8 cellular contexts compared by ENCODE assay signal in genomic region chr7:41955475-41956243, GRCh38.
A peak's percentile ranks its signal among the peaks of the same experiment; 100 is the strongest.
DNase-seq lines count a peak whose midpoint lies in the region; ATAC-seq, FAIRE-seq and TF ChIP-seq lines count a peak whose summit lies in the region.

No MANE protein-coding gene starts in this region.

- H3K4me1 ChIP-seq in mucosa of descending colon (ENCODE audit: low read depth) = peaks cover 4% of the 10 kb centered on the region

- no peaks in the 10 kb centered on the region for H3K36me3 ChIP-seq in mucosa of descending colon (ENCODE audit: low read depth)

- H3K9me3 ChIP-seq in mucosa of descending colon = no peaks in the 10 kb centered on the region

- H3K4me3 ChIP-seq in mucosa of descending colon = no peak overlapping the region

- no peak overlapping the region for H3K27ac ChIP-seq in epithelial cell of prostate

- FAIRE-seq in RCC 7860 (lab: Jason Lieb, UNC) = peak; percentile 97

- peak; percentile 76 for ATAC-seq in mucosa of descending colon

- no peak for TF ChIP-seq CTCF in mucosa of descending colon (IDR thresholded peaks at IDR 0.05)

- DNase-seq in DMS 273 (lab: John Stamatoyannopoulos, UW; ENCODE audit: unreplicated experiment) = peak; percentile 78
- peak; percentile 95 for DNase-seq in RCC 7860 (ENCODE audit: low spot score)
- peak; percentile 82 for DNase-seq in epithelial cell of prostate (ENCODE audit: low read depth, low spot score)
- peak; percentile 60 to 87 (median 79) for DNase-seq in mucosa of descending colon
- DNase-seq in germinal center (ENCODE audit: low spot score) = no peak
- DNase-seq in NCI-H146 treated with DMSO at 0.1 percent for 48 hours (lab: John Stamatoyannopoulos, UW; ENCODE audit: unreplicated experiment) = no peak
- DNase-seq in HT-29 (ENCODE audit: low spot score) = no peak
- no peak for DNase-seq in stimulated activated naive CD4-positive, alpha-beta T cell treated with Interleukin-2 at 50 U/mL for 16 hours (lab: John Stamatoyannopoulos, UW)

- intact Hi-C loops in mucosa of descending colon (cut with DNase I, micrococcal nuclease) = no loop called here

Comparison
In these comparisons a context has a peak if more than half of its experiments do, and no peak if none do; other contexts are left out.
1. DNase-seq: peak in DMS 273 (single experiment), RCC 7860 (single experiment), epithelial cell of prostate (single experiment) and mucosa of descending colon (3 of 3); none in germinal center (single experiment), NCI-H146 treated with DMSO at 0.1 percent for 48 hours (single experiment), HT-29 (single experiment) and stimulated activated naive CD4-positive, alpha-beta T cell treated with Interleukin-2 at 50 U/mL for 16 hours (single experiment).